ENCODE assay signal across 9 cellular contexts in the genomic region with DNA sequence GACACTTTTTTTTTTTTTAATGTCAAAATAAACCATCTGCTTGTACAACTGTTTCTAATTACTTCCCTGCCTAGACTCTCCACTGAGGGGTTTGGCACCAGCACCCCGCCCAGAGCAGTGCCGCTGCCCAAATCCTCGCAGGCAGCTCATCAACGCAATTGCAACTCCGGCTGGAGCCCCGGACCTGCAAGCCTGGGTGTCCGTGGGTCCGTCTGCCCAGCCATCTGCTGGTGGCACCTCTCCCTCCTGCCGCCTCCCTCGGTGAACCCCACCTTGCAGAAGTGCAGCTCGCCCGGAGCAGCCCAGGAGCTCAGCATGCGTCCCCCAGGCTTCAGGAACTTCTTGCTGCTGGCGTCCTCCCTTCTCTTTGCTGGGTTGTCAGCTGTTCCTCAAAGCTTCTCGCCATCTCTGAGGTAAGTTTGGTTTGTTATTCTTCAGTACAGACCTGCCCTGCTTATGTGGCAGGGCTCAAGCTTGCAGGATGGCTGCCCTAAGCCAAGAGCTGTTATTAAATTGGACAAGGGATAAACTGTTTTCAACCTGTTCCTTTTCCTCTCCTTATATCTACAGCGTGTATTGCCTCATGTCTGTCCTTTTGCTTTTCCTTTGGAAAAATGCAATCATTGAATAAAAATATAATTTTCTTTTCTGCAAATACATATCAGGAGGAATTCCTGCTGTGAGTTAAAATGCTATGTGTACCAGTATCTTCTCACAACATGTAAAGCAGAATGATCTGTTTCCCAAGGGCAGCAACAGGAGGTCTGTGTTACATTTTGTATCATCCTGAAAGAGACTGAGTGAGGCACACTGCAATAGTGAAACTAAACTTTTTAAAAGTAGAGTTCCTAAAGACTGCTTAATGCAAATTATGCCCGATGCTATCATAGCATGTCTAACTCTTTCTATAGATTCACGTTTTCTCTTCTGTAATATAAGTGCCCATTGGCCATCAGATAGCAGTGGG. TPM values are rescaled to one million over a fixed set of nuclear protein-coding genes. Genes with fewer than 3 reads are reported as not detected.
A peak's percentile ranks its signal among the peaks of the same experiment; 100 is the strongest.
DNase-seq lines count a peak whose midpoint lies in the region; ATAC-seq, FAIRE-seq and TF ChIP-seq lines count a peak whose summit lies in the region.
"Had no signal": no experiment of that assay in that cellular context is flagged by ENCODE, and none has a peak within 500 bp of the region (broad histone marks: within the 10 kb centered on the region; RNA-seq: fewer than 3 reads in every experiment).

A gene with protein sequence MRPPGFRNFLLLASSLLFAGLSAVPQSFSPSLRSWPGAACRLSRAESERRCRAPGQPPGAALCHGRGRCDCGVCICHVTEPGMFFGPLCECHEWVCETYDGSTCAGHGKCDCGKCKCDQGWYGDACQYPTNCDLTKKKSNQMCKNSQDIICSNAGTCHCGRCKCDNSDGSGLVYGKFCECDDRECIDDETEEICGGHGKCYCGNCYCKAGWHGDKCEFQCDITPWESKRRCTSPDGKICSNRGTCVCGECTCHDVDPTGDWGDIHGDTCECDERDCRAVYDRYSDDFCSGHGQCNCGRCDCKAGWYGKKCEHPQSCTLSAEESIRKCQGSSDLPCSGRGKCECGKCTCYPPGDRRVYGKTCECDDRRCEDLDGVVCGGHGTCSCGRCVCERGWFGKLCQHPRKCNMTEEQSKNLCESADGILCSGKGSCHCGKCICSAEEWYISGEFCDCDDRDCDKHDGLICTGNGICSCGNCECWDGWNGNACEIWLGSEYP (plus strand): TSS at position 157 of the 967 bp plus-strand sequence. CDS start 159 bp downstream, at position 316.

- no peaks in the 10 kb centered on the region for H3K9me3 Mint-ChIP-seq in activated CD8-positive, alpha-beta T cell treated with anti-CD3 and anti-CD28 coated beads for 36 hours
- H3K9me3 Mint-ChIP-seq: nephron had no signal

- H3K4me3 Mint-ChIP-seq in activated CD8-positive, alpha-beta T cell treated with anti-CD3 and anti-CD28 coated beads for 36 hours: no peak within 1 kb of the TSS
- H3K4me3 Mint-ChIP-seq: nephron had no signal

- H3K36me3 ChIP-seq in H7 (replicated peaks; ENCODE audit: control insufficient read depth, insufficient read depth, low read length): no peaks in the 10 kb centered on the region

- H3K4me1 Mint-ChIP-seq in activated CD8-positive, alpha-beta T cell treated with anti-CD3 and anti-CD28 coated beads for 36 hours (ENCODE audit: low read depth): no peaks in the 10 kb centered on the region

- ATAC-seq in activated CD8-positive, alpha-beta T cell treated with anti-CD3 and anti-CD28 coated beads for 36 hours: no peak

- H3K27me3 Mint-ChIP-seq in activated CD8-positive, alpha-beta T cell treated with anti-CD3 and anti-CD28 coated beads for 36 hours: peaks cover 19% of the 10 kb centered on the region

- CTCF ChIA-PET in activated CD8-positive, alpha-beta T cell treated with anti-CD3 and anti-CD28 coated beads for 36 hours (lab: Charles Lee): no interaction called here

- TF ChIP-seq CTCF in foreskin fibroblast (IDR thresholded peaks at IDR 0.05; ENCODE audit: low read depth, low read length) (no peak), subcutaneous adipose tissue (IDR thresholded peaks at IDR 0.05; ENCODE audit: low read depth) (no peak)
- no peak for TF ChIP-seq CTCF in activated CD8-positive, alpha-beta T cell treated with anti-CD3 and anti-CD28 coated beads for 36 hours (IDR thresholded peaks at IDR 0.05)

- FAIRE-seq in GM12892 (lab: Jason Lieb, UNC): no peak

- H3K4me3 ChIP-seq in H7 (ENCODE audit: insufficient read depth, low read depth, low read length) (no peak within 1 kb of the TSS), foreskin fibroblast (ENCODE audit: low read depth in 1 of 2, low read length in 2 of 2) (peak within 1 kb of the TSS; percentile 69 to 74)

- H3K36me3 Mint-ChIP-seq in activated CD8-positive, alpha-beta T cell treated with anti-CD3 and anti-CD28 coated beads for 36 hours (ENCODE audit: low read depth): no peaks in the 10 kb centered on the region

- intact Hi-C loops in activated CD8-positive, alpha-beta T cell treated with anti-CD3 and anti-CD28 coated beads for 36 hours (cut with micrococcal nuclease): no loop called here

- H3K27ac Mint-ChIP-seq in activated CD8-positive, alpha-beta T cell treated with anti-CD3 and anti-CD28 coated beads for 36 hours: no peak within 1 kb of the TSS
- H3K27ac Mint-ChIP-seq: nephron had no signal

- no peaks in the 10 kb centered on the region for H3K27me3 ChIP-seq in H7 (ENCODE audit: control insufficient read depth, insufficient read depth, low read length)

- DNase-seq in GM12892 (ENCODE audit: insufficient read length) (peak; percentile 2), H7 (peak; percentile 14), OCI-M1 (lab: John Stamatoyannopoulos, UW) (peak; percentile 35), foreskin fibroblast (peak; percentile 72 to 89), ureter (ENCODE audit: low spot score) (no peak)
- DNase-seq in activated CD8-positive, alpha-beta T cell treated with anti-CD3 and anti-CD28 coated beads for 36 hours: no peak
- DNase-seq in activated CD4-positive, alpha-beta T cell treated with anti-CD3 and anti-CD28 coated beads, Interleukin-2, amount 50 U/mL, for 1 hour: no peak

- no peak for TF ChIP-seq POLR2A in GM12892 (IDR thresholded peaks at IDR 0.05; ENCODE audit: low read depth, low read length)

- POLR2A ChIA-PET in activated CD8-positive, alpha-beta T cell treated with anti-CD3 and anti-CD28 coated beads for 36 hours (lab: Charles Lee): no interaction called here

RNA-seq across cellular contexts. Expression of the gene that starts here (rescaled TPM):
- polyA plus RNA-seq in GM12892 (2012; ENCODE audit: missing spikeins): not detected
- total RNA-seq in H7 (2014; rRNA removed; shearing (Covaris generic)): 0.03 TPM in 1 of 2 replicates, not detected in the other
- 10 to 100 TPM in 3 of 4 donors, 1 to 10 TPM in 1; 8.3 to 34.6 (median 17.3) TPM for total RNA-seq in subcutaneous adipose tissue
- total RNA-seq in activated CD8-positive, alpha-beta T cell treated with anti-CD3 and anti-CD28 coated beads for 36 hours: not detected
- total RNA-seq in ureter: 1.9 TPM

Comparison
In these comparisons a context has a peak if more than half of its experiments do, and no peak if none do; other contexts are left out.
1. Peak in DNase-seq in H7; RNA of the gene not detected or under 1 TPM.
2. DNase-seq: peak in GM12892 (single experiment), OCI-M1 (single experiment) and foreskin fibroblast (2 of 2); none in activated CD8-positive, alpha-beta T cell treated with anti-CD3 and anti-CD28 coated beads for 36 hours (single experiment), ureter (single experiment) and activated CD4-positive, alpha-beta T cell treated with anti-CD3 and anti-CD28 coated beads, Interleukin-2, amount 50 U/mL, for 1 hour (single experiment).